ENCODE assay signal across 16 cellular contexts in genomic region chr11:126466288-126467045, GRCh38.
DNase-seq lines count a peak whose midpoint lies in the region; ATAC-seq lines count a peak whose summit lies in the region.
"Had no signal": no experiment of that assay in that cellular context is flagged by ENCODE, and none has a peak within 500 bp of the region (broad histone marks: within the 10 kb centered on the region; RNA-seq: fewer than 3 reads in every experiment).

No MANE protein-coding gene starts in this region.

- H3K27me3 Mint-ChIP-seq in activated T-cell treated with anti-CD3 and anti-CD28 coated beads, Interleukin-2, amount 50 U/mL, for 24 hours: peaks cover 3% of the 10 kb centered on the region
- peaks cover 3% of the 10 kb centered on the region for H3K27me3 Mint-ChIP-seq in activated naive CD8-positive, alpha-beta T cell treated with anti-CD3 and anti-CD28 coated beads, Interleukin-2, amount 50 U/mL, for 24 hours
- no peaks in the 10 kb centered on the region for H3K27me3 Mint-ChIP-seq in stimulated activated memory B cell treated with anti-CD40 and anti-IgM and Interleukin-4, amounts not matched to agents 10 μg/mL and 1 μg/mL and 100 μg/mL, for 72 hours

- ATAC-seq in HG03196 (IDR thresholded peaks at IDR 0.05; ENCODE audit: unreplicated experiment) (peak; percentile 6), HG03571 (IDR thresholded peaks at IDR 0.05; ENCODE audit: unreplicated experiment) (no peak), HG02884 (IDR thresholded peaks at IDR 0.05; ENCODE audit: unreplicated experiment) (no peak), HG03342 (IDR thresholded peaks at IDR 0.05; ENCODE audit: unreplicated experiment) (no peak)
- ATAC-seq in activated naive CD8-positive, alpha-beta T cell treated with anti-CD3 and anti-CD28 coated beads, Interleukin-2, amount 50 U/mL, for 24 hours: no peak
- peak; percentile 28 for ATAC-seq in stimulated activated memory B cell treated with anti-CD40 and anti-IgM and Interleukin-4, amounts not matched to agents 10 μg/mL and 1 μg/mL and 100 μg/mL, for 72 hours

- DNase-seq in activated T-cell treated with anti-CD3 and anti-CD28 coated beads, Interleukin-2, amount 50 U/mL, for 24 hours: no peak
- DNase-seq in activated T-cell treated with anti-CD3 and anti-CD28 coated beads, Interleukin-2, amount 50 U/mL, for 48 hours: no peak
- no peak for DNase-seq in activated naive CD8-positive, alpha-beta T cell treated with anti-CD3 and anti-CD28 coated beads, Interleukin-2, amount 50 U/mL, for 24 hours
- DNase-seq: activated T-cell treated with anti-CD3 and anti-CD28 coated beads, Interleukin-2, amount 50 U/mL, for 4 hours; Caco-2; effector memory CD4-positive, alpha-beta T cell; GDM1; heart right ventricle; NCI-H1048; NCI-H2107 had no signal

- no peaks in the 10 kb centered on the region for H3K36me3 Mint-ChIP-seq in activated T-cell treated with anti-CD3 and anti-CD28 coated beads, Interleukin-2, amount 50 U/mL, for 24 hours (ENCODE audit: low read depth)
- H3K36me3 Mint-ChIP-seq in activated naive CD8-positive, alpha-beta T cell treated with anti-CD3 and anti-CD28 coated beads, Interleukin-2, amount 50 U/mL, for 24 hours (ENCODE audit: low read depth): no peaks in the 10 kb centered on the region
- no peaks in the 10 kb centered on the region for H3K36me3 Mint-ChIP-seq in stimulated activated memory B cell treated with anti-CD40 and anti-IgM and Interleukin-4, amounts not matched to agents 10 μg/mL and 1 μg/mL and 100 μg/mL, for 72 hours
- H3K36me3 Mint-ChIP-seq: mesothelial cell of epicardium had no signal

- H3K27ac Mint-ChIP-seq in activated T-cell treated with anti-CD3 and anti-CD28 coated beads, Interleukin-2, amount 50 U/mL, for 24 hours: no peak overlapping the region
- H3K27ac Mint-ChIP-seq in activated naive CD8-positive, alpha-beta T cell treated with anti-CD3 and anti-CD28 coated beads, Interleukin-2, amount 50 U/mL, for 24 hours: no peak overlapping the region
- H3K27ac Mint-ChIP-seq in stimulated activated memory B cell treated with anti-CD40 and anti-IgM and Interleukin-4, amounts not matched to agents 10 μg/mL and 1 μg/mL and 100 μg/mL, for 72 hours: peak overlapping the region; percentile 67
- H3K27ac Mint-ChIP-seq: mesothelial cell of epicardium had no signal

- no peaks in the 10 kb centered on the region for H3K9me3 Mint-ChIP-seq in activated T-cell treated with anti-CD3 and anti-CD28 coated beads, Interleukin-2, amount 50 U/mL, for 24 hours
- H3K9me3 Mint-ChIP-seq in activated naive CD8-positive, alpha-beta T cell treated with anti-CD3 and anti-CD28 coated beads, Interleukin-2, amount 50 U/mL, for 24 hours: no peaks in the 10 kb centered on the region
- peaks cover 2% of the 10 kb centered on the region for H3K9me3 Mint-ChIP-seq in stimulated activated memory B cell treated with anti-CD40 and anti-IgM and Interleukin-4, amounts not matched to agents 10 μg/mL and 1 μg/mL and 100 μg/mL, for 72 hours
- H3K9me3 Mint-ChIP-seq: activated T-cell treated with anti-CD3 and anti-CD28 coated beads, Interleukin-2, amount 50 U/mL, for 4 hours had no signal

- peaks cover 19% of the 10 kb centered on the region for H3K4me1 Mint-ChIP-seq in activated T-cell treated with anti-CD3 and anti-CD28 coated beads, Interleukin-2, amount 50 U/mL, for 24 hours (ENCODE audit: low read depth)
- peaks cover 21% of the 10 kb centered on the region for H3K4me1 Mint-ChIP-seq in activated naive CD8-positive, alpha-beta T cell treated with anti-CD3 and anti-CD28 coated beads, Interleukin-2, amount 50 U/mL, for 24 hours
- H3K4me1 Mint-ChIP-seq in stimulated activated memory B cell treated with anti-CD40 and anti-IgM and Interleukin-4, amounts not matched to agents 10 μg/mL and 1 μg/mL and 100 μg/mL, for 72 hours: peaks cover 47% of the 10 kb centered on the region

- peak overlapping the region; percentile 43 for H3K4me3 Mint-ChIP-seq in activated T-cell treated with anti-CD3 and anti-CD28 coated beads, Interleukin-2, amount 50 U/mL, for 24 hours
- H3K4me3 Mint-ChIP-seq in activated naive CD8-positive, alpha-beta T cell treated with anti-CD3 and anti-CD28 coated beads, Interleukin-2, amount 50 U/mL, for 24 hours: peak overlapping the region; percentile 57
- peak overlapping the region; percentile 60 for H3K4me3 Mint-ChIP-seq in stimulated activated memory B cell treated with anti-CD40 and anti-IgM and Interleukin-4, amounts not matched to agents 10 μg/mL and 1 μg/mL and 100 μg/mL, for 72 hours
- H3K4me3 Mint-ChIP-seq: mesothelial cell of epicardium had no signal

Comparison
In these comparisons a context has a peak if more than half of its experiments do, and no peak if none do; other contexts are left out.
1. ATAC-seq: peak in HG03196 (single experiment) and stimulated activated memory B cell treated with anti-CD40 and anti-IgM and Interleukin-4, amounts not matched to agents 10 μg/mL and 1 μg/mL and 100 μg/mL, for 72 hours (single experiment); none in activated naive CD8-positive, alpha-beta T cell treated with anti-CD3 and anti-CD28 coated beads, Interleukin-2, amount 50 U/mL, for 24 hours (single experiment), HG03571 (single experiment), HG02884 (single experiment) and HG03342 (single experiment).
2. Peak in every context shown above with its lines, with median percentiles within 50 percentile points of each other: H3K4me3 Mint-ChIP-seq.